ENCODE assay signal across 27 cellular contexts in genomic region chr3:13772885-13773745, GRCh38.
A peak's percentile ranks its signal among the peaks of the same experiment; 100 is the strongest.
DNase-seq lines count a peak whose midpoint lies in the region; ATAC-seq, FAIRE-seq and TF ChIP-seq lines count a peak whose summit lies in the region.
"Had no signal": no experiment of that assay in that cellular context is flagged by ENCODE, and none has a peak within 500 bp of the region (broad histone marks: within the 10 kb centered on the region; RNA-seq: fewer than 3 reads in every experiment).

No MANE protein-coding gene starts in this region.

- WGBS in endodermal cell (ENCODE audit: insufficient coverage in 1 of 2, insufficient read length in 1 of 2), 2 experiments, result 93% methylated on average over 9 to 18 of the region's 18 CpGs

- H4K20me1 ChIP-seq in neural progenitor cell (ENCODE audit: low read depth), result no peaks in the 10 kb centered on the region

- H3K4me3 Mint-ChIP-seq in brain (no peak overlapping the region), endodermal cell (no peak overlapping the region), neural progenitor cell (no peak overlapping the region)
- H3K4me3 Mint-ChIP-seq: CD8-positive, alpha-beta T cell; IgD-negative memory B cell had no signal

- H3K4me1 ChIP-seq in endodermal cell (ENCODE audit: control insufficient read depth, insufficient read depth, low read length), result peaks cover 7% of the 10 kb centered on the region
- no peaks in the 10 kb centered on the region for H3K4me1 ChIP-seq in neural progenitor cell
- H3K4me1 ChIP-seq: SJSA1 had no signal

- no peak for ATAC-seq in HG02642 (IDR thresholded peaks at IDR 0.05; ENCODE audit: poor library complexity, unreplicated experiment)
- ATAC-seq: CD8-positive, alpha-beta T cell; GM12878; PC-3 had no signal

- peak; percentile 89 for FAIRE-seq in urothelium cell line (lab: Jason Lieb, UNC)
- FAIRE-seq: GM12878 had no signal

- H3K9me3 ChIP-seq in endodermal cell (ENCODE audit: control insufficient read depth, low read length) (no peaks in the 10 kb centered on the region), neural progenitor cell (ENCODE audit: low read depth) (no peaks in the 10 kb centered on the region)
- H3K9me3 ChIP-seq: Caco-2, SJSA1 had no signal

- H3K4me2 ChIP-seq in neural progenitor cell, result no peak overlapping the region
- H3K4me2 ChIP-seq: KMS-11 had no signal

- no peaks in the 10 kb centered on the region for H3F3A ChIP-seq in neural progenitor cell (ENCODE audit: low read depth)

- H3K9me3 Mint-ChIP-seq in brain (no peaks in the 10 kb centered on the region), endodermal cell (no peaks in the 10 kb centered on the region), neural progenitor cell (no peaks in the 10 kb centered on the region)
- H3K9me3 Mint-ChIP-seq: CD8-positive, alpha-beta T cell had no signal

- H3K27ac Mint-ChIP-seq in brain (peak overlapping the region in 3 of 5 experiments; percentile 34 to 90 (median 71)), endodermal cell (no peak overlapping the region), neural progenitor cell (peak overlapping the region; percentile 70)
- H3K27ac Mint-ChIP-seq: CD8-positive, alpha-beta T cell; IgD-negative memory B cell had no signal

- H3K27me3 ChIP-seq in endodermal cell (ENCODE audit: control insufficient read depth, insufficient read depth, low read length, poor library complexity, severe bottlenecking), result no peaks in the 10 kb centered on the region
- H3K27me3 ChIP-seq in neural progenitor cell, result no peaks in the 10 kb centered on the region

- no peaks in the 10 kb centered on the region for H3K36me3 Mint-ChIP-seq in brain
- no peaks in the 10 kb centered on the region for H3K36me3 Mint-ChIP-seq in endodermal cell (ENCODE audit: low read depth)
- no peaks in the 10 kb centered on the region for H3K36me3 Mint-ChIP-seq in neural progenitor cell
- H3K36me3 Mint-ChIP-seq: CD8-positive, alpha-beta T cell; IgD-negative memory B cell had no signal

- DNase-seq in endodermal cell, result peak; percentile 24
- DNase-seq in neural progenitor cell (ENCODE audit: low spot score), result no peak
- no peak for DNase-seq in urothelium cell line (ENCODE audit: low spot score)
- no peak for DNase-seq in NCI-H510A (lab: John Stamatoyannopoulos, UW)
- DNase-seq in NCI-H446 treated with DMSO at 0.1 percent for 48 hours (lab: John Stamatoyannopoulos, UW), result no peak
- DNase-seq: C1 segment of cervical spinal cord; Caco-2; CD8-positive, alpha-beta T cell; EL; GDM1; GOT3; HCEC 1CT; NCI-H1092 treated with DMSO at 0.1 percent for 48 hours; NCI-H1436; NCI-H187; NCI-H2081 treated with DMSO at 0.1 percent for 48 hours; NCI-H526; NCI-H82; NK-92 treated with Interleukin-12 subunit alpha and Interleukin-12 subunit beta, amount 100 ng/mL, for 24 hours; PC-3 had no signal

- H3K4me1 Mint-ChIP-seq in brain (peaks cover 64% of the 10 kb centered on the region), endodermal cell (peaks cover 11% of the 10 kb centered on the region), neural progenitor cell (peaks cover 25% of the 10 kb centered on the region)
- H3K4me1 Mint-ChIP-seq: IgD-negative memory B cell had no signal

- no peak overlapping the region for H3K9ac ChIP-seq in endodermal cell (ENCODE audit: extremely low read depth, low read length, poor library complexity, severe bottlenecking)
- H3K9ac ChIP-seq in neural progenitor cell, result no peak overlapping the region
- H3K9ac ChIP-seq: KMS-11 had no signal

- H3K4me3 ChIP-seq in endodermal cell (ENCODE audit: low read length) (no peak overlapping the region), neural progenitor cell (no peak overlapping the region)
- H3K4me3 ChIP-seq: GM12878, SJSA1 had no signal

- H3K27me3 Mint-ChIP-seq in brain (peaks cover 3% of the 10 kb centered on the region), endodermal cell (ENCODE audit: insufficient read depth) (peaks cover 2% of the 10 kb centered on the region), neural progenitor cell (ENCODE audit: insufficient read depth, low read depth) (peaks cover 7% of the 10 kb centered on the region)

- no peaks in the 10 kb centered on the region for H3K36me3 ChIP-seq in endodermal cell (ENCODE audit: control insufficient read depth, insufficient read depth, low read length)
- no peaks in the 10 kb centered on the region for H3K36me3 ChIP-seq in neural progenitor cell
- H3K36me3 ChIP-seq: SJSA1 had no signal

- no peak overlapping the region for H2AFZ ChIP-seq in neural progenitor cell (replicated peaks)

- H3K27ac ChIP-seq in endodermal cell (ENCODE audit: low read depth, low read length), result no peak overlapping the region
- no peak overlapping the region for H3K27ac ChIP-seq in neural progenitor cell
- H3K27ac ChIP-seq: HL-60, KMS-11, SJSA1 had no signal

- H3K79me2 ChIP-seq in neural progenitor cell (ENCODE audit: low read depth), result no peaks in the 10 kb centered on the region

- TF ChIP-seq CTCF in brain (conservative IDR thresholded peaks at IDR 0.05) (no peak), endodermal cell (conservative IDR thresholded peaks at IDR 0.05) (no peak), neural progenitor cell (IDR thresholded peaks at IDR 0.05) (no peak)
